Comparison of ENCODE assay signal across 6 cellular contexts in genomic region chr17:8254881-8255280, GRCh38.
"Had no signal": no experiment of that assay in that cellular context is flagged by ENCODE, and none has a peak within 500 bp of the region (broad histone marks: within the 10 kb centered on the region; RNA-seq: fewer than 3 reads in every experiment).

No MANE protein-coding gene starts in this region.

- H3K27ac ChIP-seq: HL-60 had no signal

- DNase-seq: KBM-7, KG1 had no signal

- FAIRE-seq: HepG2, HTR-8/SVneo, K562 had no signal

- H3K4me3 ChIP-seq: K562 had no signal
